Comparison of ENCODE assay signal across 27 cellular contexts in genomic region chr22:46465793-46466192, GRCh38.
DNase-seq lines count a peak whose midpoint lies in the region; ATAC-seq, FAIRE-seq and TF ChIP-seq lines count a peak whose summit lies in the region.
"Had no signal": no experiment of that assay in that cellular context is flagged by ENCODE, and none has a peak within 500 bp of the region (broad histone marks: within the 10 kb centered on the region; RNA-seq: fewer than 3 reads in every experiment).

No MANE protein-coding gene starts in this region.

- FAIRE-seq in pancreas (lab: Jason Lieb, UNC) = no peak
- FAIRE-seq: GM12878, TTC549 had no signal

- DNase-seq in RPMI8226 (peak; percentile 85), left lung (peak in 1 of 2 donors; percentile 62), pancreas (peak in 1 of 6 donors; percentile 32), AML-193 (lab: John Stamatoyannopoulos, UW) (no peak), HAP-1 (ENCODE audit: low spot score in 2 of 2) (no peak)
- DNase-seq: activated CD4-positive, alpha-beta memory T cell treated with anti-CD3 and anti-CD28 coated beads, Interleukin-2, amount 10 ng/mL, durations not matched to agents 7 days and 5 days; anterior cingulate cortex; C1 segment of cervical spinal cord; Calu3; EL; foreskin keratinocyte; kidney glomerular epithelial cell; mesendoderm; NCI-H1694 treated with DMSO at 0.1 percent for 48 hours; NCI-H526; nucleus accumbens; Peyer's patch; T-helper 1 cell had no signal

- intact Hi-C loops in left lung (cut with DNase I) (no loop called here), pancreas (cut with DNase I) (no loop called here)

- WGBS in pancreas, 2 donors = 42 to 49% methylated on average over 12 of the region's 12 CpGs

- in situ Hi-C loops in HAP-1 (cut with MboI; ENCODE audit: low sequenced_read_pairs) = no loop called here

- no peak overlapping the region for H3K27ac ChIP-seq in BLaER1 treated with 17β-estradiol and CSF1 and Interleukin-3, amounts not matched to agents 10 nM and 100 nM
- H3K27ac ChIP-seq in left lung = peak overlapping the region in 1 of 2 donors; percentile 10
- H3K27ac ChIP-seq in pancreas = no peak overlapping the region
- H3K27ac ChIP-seq: esophagus muscularis mucosa, foreskin keratinocyte, heart left ventricle, Peyer's patch, skin epidermis had no signal

- H3K27me3 ChIP-seq in BLaER1 treated with 17β-estradiol and CSF1 and Interleukin-3, amounts not matched to agents 10 nM and 100 nM = peaks cover 0 to 24% (median 0%) of the 10 kb centered on the region in 11 experiments; a peak in 7 of 22 replicates
- H3K27me3 ChIP-seq in left lung (peaks cover 0 to 4% of the 10 kb centered on the region in 2 donors), pancreas (no peaks in the 10 kb centered on the region), HAP-1 (ENCODE audit: low read depth) (no peaks in the 10 kb centered on the region)
- H3K27me3 ChIP-seq: foreskin keratinocyte, heart left ventricle, Peyer's patch had no signal

- 0 out of 22 replicates have a peak, but pooled peaks cover 0 to 4% (median 0%) of the 10 kb centered on the region in 11 experiments for H3K9me3 ChIP-seq in BLaER1 treated with 17β-estradiol and CSF1 and Interleukin-3, amounts not matched to agents 10 nM and 100 nM (replicated peaks in 1 of 11)
- H3K9me3 ChIP-seq in left lung = no peaks in the 10 kb centered on the region
- H3K9me3 ChIP-seq in pancreas = no peaks in the 10 kb centered on the region
- H3K9me3 ChIP-seq in HAP-1 = no peaks in the 10 kb centered on the region
- H3K9me3 ChIP-seq: esophagus muscularis mucosa, heart left ventricle, Peyer's patch had no signal

- peaks cover 13 to 63% (median 50%) of the 10 kb centered on the region in 10 experiments; a peak in 19 of 20 replicates for H3K4me1 ChIP-seq in BLaER1 treated with 17β-estradiol and CSF1 and Interleukin-3, amounts not matched to agents 10 nM and 100 nM
- H3K4me1 ChIP-seq in left lung = peaks cover 0 to 8% of the 10 kb centered on the region in 2 donors
- H3K4me1 ChIP-seq in pancreas = no peaks in the 10 kb centered on the region
- no peaks in the 10 kb centered on the region for H3K4me1 ChIP-seq in HAP-1
- H3K4me1 ChIP-seq: esophagus muscularis mucosa, Peyer's patch had no signal

- H4K20me1 ChIP-seq in BLaER1 treated with 17β-estradiol and CSF1 and Interleukin-3, amounts not matched to agents 10 nM and 100 nM = peaks cover 0 to 15% (median 0%) of the 10 kb centered on the region in 11 experiments; a peak in 4 of 22 replicates

- no peak overlapping the region for H3K4me3 ChIP-seq in BLaER1 treated with 17β-estradiol and CSF1 and Interleukin-3, amounts not matched to agents 10 nM and 100 nM
- no peak overlapping the region for H3K4me3 ChIP-seq in left lung
- H3K4me3 ChIP-seq in pancreas = no peak overlapping the region
- no peak overlapping the region for H3K4me3 ChIP-seq in HAP-1
- H3K4me3 ChIP-seq: esophagus muscularis mucosa, GM12878, GM23338, heart left ventricle, Peyer's patch, skin epidermis had no signal

- H3K9ac ChIP-seq in BLaER1 treated with 17β-estradiol and CSF1 and Interleukin-3, amounts not matched to agents 10 nM and 100 nM = 0 out of 22 replicates have a peak overlapping the region, but pooled peaks of 1 of the 11 experiments have one; percentile 21

- ATAC-seq in left lung = peak; percentile 70
- peak in 3 of 4 donors; percentile 31 to 53 (median 46) for ATAC-seq in pancreas
- no peak for ATAC-seq in HG03175 (IDR thresholded peaks at IDR 0.05; ENCODE audit: unreplicated experiment)
- ATAC-seq in GM21390 (IDR thresholded peaks at IDR 0.05; ENCODE audit: unreplicated experiment) = no peak
- ATAC-seq: foreskin keratinocyte, GM12878, GM23338 had no signal

- H3K36me3 ChIP-seq in BLaER1 treated with 17β-estradiol and CSF1 and Interleukin-3, amounts not matched to agents 10 nM and 100 nM = peaks cover 0 to 14% (median 0%) of the 10 kb centered on the region in 11 experiments; a peak in 3 of 22 replicates
- peaks cover 0 to 3% of the 10 kb centered on the region in 2 donors for H3K36me3 ChIP-seq in left lung
- no peaks in the 10 kb centered on the region for H3K36me3 ChIP-seq in pancreas
- H3K36me3 ChIP-seq in HAP-1 (replicated peaks) = 0 out of 2 replicates have a peak, but pooled peaks cover 6% of the 10 kb centered on the region
- H3K36me3 ChIP-seq: heart left ventricle, Peyer's patch had no signal

- TF ChIP-seq CTCF in left lung (IDR thresholded peaks at IDR 0.05) (no peak), pancreas (IDR thresholded peaks at IDR 0.05) (no peak)

- H3K4me2 ChIP-seq in BLaER1 treated with 17β-estradiol and CSF1 and Interleukin-3, amounts not matched to agents 10 nM and 100 nM = peak overlapping the region in 10 of 11 experiments; percentile 27 to 81 (median 70); a peak in 19 of 22 replicates
- H3K4me2 ChIP-seq: GM23338 had no signal

Comparison
In these comparisons a context has a peak if more than half of its experiments do, and no peak if none do; other contexts are left out.
1. ATAC-seq: peak in left lung (single experiment) and pancreas (3 of 4); none in HG03175 (single experiment) and GM21390 (single experiment).